21 cellular contexts compared by ENCODE assay signal in genomic region chr5:163456840-163457239, GRCh38. TPM values are rescaled to one million over a fixed set of nuclear protein-coding genes. Genes with fewer than 3 reads are reported as not detected.
DNase-seq lines count a peak whose midpoint lies in the region; TF ChIP-seq lines count a peak whose summit lies in the region.
"Had no signal": no experiment of that assay in that cellular context is flagged by ENCODE, and none has a peak within 500 bp of the region (broad histone marks: within the 10 kb centered on the region; RNA-seq: fewer than 3 reads in every experiment).

No MANE protein-coding gene starts in this region.

- BruUV-seq in MCF 10A (replicated peaks; lab: Mats Ljungman, UMichigan) (no TSS peak), mammary epithelial cell (replicated peaks; lab: Mats Ljungman, UMichigan) (no TSS peak)

- CTCF ChIA-PET in MCF 10A (lab: Yijun Ruan, JAX) (interaction anchor here (0.7 to 7.3 kb wide), 2 partner anchors 17 to 47 kb away, joined by 3 to 69 read pairs; no protein-coding TSS in a partner anchor), mammary epithelial cell (lab: Charles Lee; ENCODE audit: low non-redundant PET) (no interaction called here)

- no peaks in the 10 kb centered on the region for H3K9me3 ChIP-seq in mammary epithelial cell (replicated peaks; ENCODE audit: insufficient read depth, low read length)
- H3K9me3 ChIP-seq: adrenal gland; BLaER1 treated with 17β-estradiol and CSF1 and Interleukin-3, amounts not matched to agents 10 nM and 100 nM; Caco-2; left ventricle myocardium inferior; ovary; transverse colon had no signal

- H3K9ac ChIP-seq in mammary epithelial cell (ENCODE audit: insufficient read depth, low read length), result no peak overlapping the region
- H3K9ac ChIP-seq: BLaER1 treated with 17β-estradiol and CSF1 and Interleukin-3, amounts not matched to agents 10 nM and 100 nM; GM23248 had no signal

- in situ Hi-C loops in mammary epithelial cell (cut with MboI; ENCODE audit: low sequenced_read_pairs in 2 of 2), result no loop called here

- H2AFZ ChIP-seq in mammary epithelial cell (ENCODE audit: low read depth, low read length), result no peak overlapping the region
- H2AFZ ChIP-seq: GM23248 had no signal

- H3K9me3 Mint-ChIP-seq in MCF 10A (ENCODE audit: unreplicated experiment) (no peaks in the 10 kb centered on the region), progenitor cell of endocrine pancreas (ENCODE audit: low read depth) (no peaks in the 10 kb centered on the region)
- no peaks in the 10 kb centered on the region for H3K9me3 Mint-ChIP-seq in activated T-helper 1 cell treated with anti-CD3 and anti-CD28 coated beads, Interleukin-12 subunit alpha, Interleukin-12 subunit beta, Interleukin-2, Interleukin-4 antibody, amounts not matched to agents 30 ng/mL and 10 ng/mL and 1 ng/mL, durations not matched to agents 14 hours and 24 hours and 36 hours
- H3K9me3 Mint-ChIP-seq: nephron had no signal

- intact Hi-C loops in MCF 10A (cut with micrococcal nuclease) (no loop called here), mammary epithelial cell (cut with micrococcal nuclease) (no loop called here)
- intact Hi-C loops in activated T-helper 1 cell treated with anti-CD3 and anti-CD28 coated beads, Interleukin-12 subunit alpha, Interleukin-12 subunit beta, Interleukin-2, Interleukin-4 antibody, amounts not matched to agents 30 ng/mL and 10 ng/mL and 1 ng/mL, durations not matched to agents 14 hours and 24 hours and 36 hours (cut with micrococcal nuclease), result no loop called here

- TF ChIP-seq CTCF in MCF 10A (IDR thresholded peaks at IDR 0.05; ENCODE audit: unreplicated experiment), result no peak
- TF ChIP-seq CTCF in mammary epithelial cell (conservative IDR thresholded peaks at IDR 0.05 in 1 of 2, IDR thresholded peaks at IDR 0.05 in 1 of 2; ENCODE audit: extremely low read depth in 1 of 2, insufficient read depth in 1 of 2, low read depth in 1 of 2, low read length in 2 of 2), result no peak
- no peak for TF ChIP-seq CTCF in progenitor cell of endocrine pancreas (IDR thresholded peaks at IDR 0.05; ENCODE audit: unreplicated experiment)

- dilution Hi-C loops in mammary epithelial cell (cut with HindIII; ENCODE audit: low sequenced_read_pairs), result loop anchor here (5.0 kb wide), 1 partner anchor 50 kb away; the partner anchor contains the start of gene MAT2B

- WGBS in mammary epithelial cell (ENCODE audit: low coverage, missing lambda C conversion rate), result 96% methylated on average over 5 of the region's 7 CpGs

- H3K36me3 Mint-ChIP-seq in MCF 10A (ENCODE audit: insufficient read depth, unreplicated experiment) (peaks cover 72% of the 10 kb centered on the region), progenitor cell of endocrine pancreas (ENCODE audit: insufficient read depth) (peaks cover 24% of the 10 kb centered on the region)
- H3K36me3 Mint-ChIP-seq in activated T-helper 1 cell treated with anti-CD3 and anti-CD28 coated beads, Interleukin-12 subunit alpha, Interleukin-12 subunit beta, Interleukin-2, Interleukin-4 antibody, amounts not matched to agents 30 ng/mL and 10 ng/mL and 1 ng/mL, durations not matched to agents 14 hours and 24 hours and 36 hours (ENCODE audit: low read depth), result peaks cover 31% of the 10 kb centered on the region

- no peak overlapping the region for H3K4me3 Mint-ChIP-seq in MCF 10A (ENCODE audit: unreplicated experiment)
- H3K4me3 Mint-ChIP-seq in activated T-helper 1 cell treated with anti-CD3 and anti-CD28 coated beads, Interleukin-12 subunit alpha, Interleukin-12 subunit beta, Interleukin-2, Interleukin-4 antibody, amounts not matched to agents 30 ng/mL and 10 ng/mL and 1 ng/mL, durations not matched to agents 14 hours and 24 hours and 36 hours, result peak overlapping the region; percentile 41
- no peak overlapping the region for H3K4me3 Mint-ChIP-seq in progenitor cell of endocrine pancreas (ENCODE audit: low read depth)

- no peak overlapping the region for H3K27ac ChIP-seq in mammary epithelial cell (ENCODE audit: insufficient read depth, low read depth, low read length)
- H3K27ac ChIP-seq: adrenal gland; BLaER1 treated with 17β-estradiol and CSF1 and Interleukin-3, amounts not matched to agents 10 nM and 100 nM; GM23248; HL-60; left ventricle myocardium inferior; ovary; transverse colon; VCaP had no signal

- H3K79me2 ChIP-seq in mammary epithelial cell (ENCODE audit: insufficient read depth, low read length), result peaks cover 40% of the 10 kb centered on the region

- H3K27me3 Mint-ChIP-seq in MCF 10A (ENCODE audit: insufficient read depth, unreplicated experiment) (no peaks in the 10 kb centered on the region), progenitor cell of endocrine pancreas (no peaks in the 10 kb centered on the region)
- no peaks in the 10 kb centered on the region for H3K27me3 Mint-ChIP-seq in activated T-helper 1 cell treated with anti-CD3 and anti-CD28 coated beads, Interleukin-12 subunit alpha, Interleukin-12 subunit beta, Interleukin-2, Interleukin-4 antibody, amounts not matched to agents 30 ng/mL and 10 ng/mL and 1 ng/mL, durations not matched to agents 14 hours and 24 hours and 36 hours (ENCODE audit: insufficient read depth)

- H3K4me1 Mint-ChIP-seq in MCF 10A (ENCODE audit: insufficient read depth, unreplicated experiment), result peaks cover 35% of the 10 kb centered on the region
- H3K4me1 Mint-ChIP-seq in activated T-helper 1 cell treated with anti-CD3 and anti-CD28 coated beads, Interleukin-12 subunit alpha, Interleukin-12 subunit beta, Interleukin-2, Interleukin-4 antibody, amounts not matched to agents 30 ng/mL and 10 ng/mL and 1 ng/mL, durations not matched to agents 14 hours and 24 hours and 36 hours (ENCODE audit: low read depth), result peaks cover 31% of the 10 kb centered on the region
- peaks cover 12% of the 10 kb centered on the region for H3K4me1 Mint-ChIP-seq in progenitor cell of endocrine pancreas (ENCODE audit: low read depth)

- H3K4me1 ChIP-seq in mammary epithelial cell (ENCODE audit: insufficient read depth, low read length), result peaks cover 2% of the 10 kb centered on the region
- H3K4me1 ChIP-seq: Caco-2 had no signal

- POLR2A ChIA-PET in MCF 10A (lab: Yijun Ruan, JAX), result interaction anchor here (1.2 to 11.4 kb wide), 6 partner anchors 8 to 53 kb away, joined by 7 to 392 read pairs (median 294); partner anchors contain the start of genes CCNG1 and MAT2B

- DNase-seq in MCF 10A (ENCODE audit: unreplicated experiment) (no peak), mammary epithelial cell (no peak), globus pallidus (ENCODE audit: low spot score) (peak; percentile 64), anterior cingulate cortex (lab: John Stamatoyannopoulos, UW) (no peak), progenitor cell of endocrine pancreas (ENCODE audit: low spot score, unreplicated experiment) (no peak), activated gamma-delta T cell (lab: John Stamatoyannopoulos, UW) (no peak)
- no peak for DNase-seq in activated T-helper 1 cell treated with anti-CD3 and anti-CD28 coated beads, Interleukin-12 subunit alpha, Interleukin-12 subunit beta, Interleukin-2, Interleukin-4 antibody, amounts not matched to agents 30 ng/mL and 10 ng/mL and 1 ng/mL, durations not matched to agents 14 hours and 24 hours and 36 hours (ENCODE audit: low spot score)
- DNase-seq: activated effector memory CD4-positive, alpha-beta T cell treated with anti-CD3 and anti-CD28 coated beads, Interleukin-2, amount 50 U/mL, for 16 hours; adrenal gland; Caco-2; GM23248; left ventricle myocardium inferior; NCI-H1436 treated with DMSO at 0.1 percent for 48 hours; NCI-H82; ovary; small intestine; transverse colon had no signal

- H3K27ac Mint-ChIP-seq in MCF 10A (ENCODE audit: low read depth, unreplicated experiment), result peak overlapping the region; percentile 52
- H3K27ac Mint-ChIP-seq in activated T-helper 1 cell treated with anti-CD3 and anti-CD28 coated beads, Interleukin-12 subunit alpha, Interleukin-12 subunit beta, Interleukin-2, Interleukin-4 antibody, amounts not matched to agents 30 ng/mL and 10 ng/mL and 1 ng/mL, durations not matched to agents 14 hours and 24 hours and 36 hours, result no peak overlapping the region
- H3K27ac Mint-ChIP-seq in progenitor cell of endocrine pancreas, result no peak overlapping the region

- no peak overlapping the region for H3K4me2 ChIP-seq in mammary epithelial cell (ENCODE audit: insufficient read depth, low read depth, low read length)

- no peak overlapping the region for H3K4me3 ChIP-seq in mammary epithelial cell (replicated peaks in 1 of 3; ENCODE audit: insufficient read depth in 1 of 3, low read depth in 2 of 3, low read length in 3 of 3)
- H3K4me3 ChIP-seq: adrenal gland; BLaER1 treated with 17β-estradiol and CSF1 and Interleukin-3, amounts not matched to agents 10 nM and 100 nM; GM23248; left ventricle myocardium inferior; ovary; transverse colon had no signal

- no peaks in the 10 kb centered on the region for H3K27me3 ChIP-seq in mammary epithelial cell (ENCODE audit: insufficient read depth, low read length)
- H3K27me3 ChIP-seq: adrenal gland; BLaER1 treated with 17β-estradiol and CSF1 and Interleukin-3, amounts not matched to agents 10 nM and 100 nM; ovary; transverse colon had no signal

- H4K20me1 ChIP-seq in mammary epithelial cell (ENCODE audit: insufficient read depth, low read length), result no peaks in the 10 kb centered on the region
- H4K20me1 ChIP-seq: BLaER1 treated with 17β-estradiol and CSF1 and Interleukin-3, amounts not matched to agents 10 nM and 100 nM had no signal

- peaks cover 16% of the 10 kb centered on the region for H3K36me3 ChIP-seq in mammary epithelial cell (ENCODE audit: insufficient read depth, low read length)
- H3K36me3 ChIP-seq: ovary had no signal

RNA-seq across cellular contexts. Expression of gene NUDCD2, which starts 3.1 kb away (rescaled TPM):
- total RNA-seq in MCF 10A (2022), result 57.8 and 68.0 TPM in 2 replicates
- total RNA-seq in mammary epithelial cell, result 10 to 100 TPM in 1 of 2 donors, 1 to 10 TPM in 1; 6.3 to 33.1 TPM
- polyA plus RNA-seq in mammary epithelial cell, result 4.9 TPM
- polyA minus RNA-seq in mammary epithelial cell, result 0.57 TPM
- 39.3 and 44.0 TPM in 2 replicates for total RNA-seq in activated T-helper 1 cell treated with anti-CD3 and anti-CD28 coated beads, Interleukin-12 subunit alpha, Interleukin-12 subunit beta, Interleukin-2, Interleukin-4 antibody, amounts not matched to agents 30 ng/mL and 10 ng/mL and 1 ng/mL, durations not matched to agents 14 hours and 24 hours and 36 hours
- 33.0 and 39.1 TPM in 2 replicates for total RNA-seq in progenitor cell of endocrine pancreas

RNA-seq across cellular contexts. Expression of gene HMMR, which starts 3.6 kb away (rescaled TPM):
- total RNA-seq in MCF 10A (2022), result 29.3 and 43.5 TPM in 2 replicates
- 10 to 100 TPM in 1 of 2 donors, under 1 TPM in 1; 0.33 to 30.7 TPM for total RNA-seq in mammary epithelial cell
- 14.7 TPM for polyA plus RNA-seq in mammary epithelial cell
- polyA minus RNA-seq in mammary epithelial cell, result 19.4 TPM
- 25.5 and 26.8 TPM in 2 replicates for total RNA-seq in activated T-helper 1 cell treated with anti-CD3 and anti-CD28 coated beads, Interleukin-12 subunit alpha, Interleukin-12 subunit beta, Interleukin-2, Interleukin-4 antibody, amounts not matched to agents 30 ng/mL and 10 ng/mL and 1 ng/mL, durations not matched to agents 14 hours and 24 hours and 36 hours
- total RNA-seq in progenitor cell of endocrine pancreas, result 13.3 and 15.0 TPM in 2 replicates

RNA-seq across cellular contexts. Expression of gene CCNG1, which starts 19.4 kb away (rescaled TPM):
- total RNA-seq in MCF 10A (2022) (169 and 196 TPM in 2 replicates), mammary epithelial cell (100 to 1,000 TPM in 1 of 2 donors, 10 to 100 TPM in 1; 97.6 to 215 TPM), progenitor cell of endocrine pancreas (250 and 267 TPM in 2 replicates)
- 74.5 TPM for polyA plus RNA-seq in mammary epithelial cell
- polyA minus RNA-seq in mammary epithelial cell, result 80.6 TPM
- 72.3 and 77.8 TPM in 2 replicates for total RNA-seq in activated T-helper 1 cell treated with anti-CD3 and anti-CD28 coated beads, Interleukin-12 subunit alpha, Interleukin-12 subunit beta, Interleukin-2, Interleukin-4 antibody, amounts not matched to agents 30 ng/mL and 10 ng/mL and 1 ng/mL, durations not matched to agents 14 hours and 24 hours and 36 hours

RNA-seq across cellular contexts. Expression of gene MAT2B, which starts 48.6 kb away (rescaled TPM):
- 67.5 and 70.9 TPM in 2 replicates for total RNA-seq in MCF 10A (2022)
- total RNA-seq in mammary epithelial cell, result 10 to 100 TPM; 46.1 to 49.2 TPM
- polyA plus RNA-seq in mammary epithelial cell, result 34.0 TPM
- polyA minus RNA-seq in mammary epithelial cell, result 20.4 TPM
- total RNA-seq in activated T-helper 1 cell treated with anti-CD3 and anti-CD28 coated beads, Interleukin-12 subunit alpha, Interleukin-12 subunit beta, Interleukin-2, Interleukin-4 antibody, amounts not matched to agents 30 ng/mL and 10 ng/mL and 1 ng/mL, durations not matched to agents 14 hours and 24 hours and 36 hours, result 113 and 116 TPM in 2 replicates
- total RNA-seq in progenitor cell of endocrine pancreas, result 64.4 and 66.8 TPM in 2 replicates
